In the genomic region with DNA sequence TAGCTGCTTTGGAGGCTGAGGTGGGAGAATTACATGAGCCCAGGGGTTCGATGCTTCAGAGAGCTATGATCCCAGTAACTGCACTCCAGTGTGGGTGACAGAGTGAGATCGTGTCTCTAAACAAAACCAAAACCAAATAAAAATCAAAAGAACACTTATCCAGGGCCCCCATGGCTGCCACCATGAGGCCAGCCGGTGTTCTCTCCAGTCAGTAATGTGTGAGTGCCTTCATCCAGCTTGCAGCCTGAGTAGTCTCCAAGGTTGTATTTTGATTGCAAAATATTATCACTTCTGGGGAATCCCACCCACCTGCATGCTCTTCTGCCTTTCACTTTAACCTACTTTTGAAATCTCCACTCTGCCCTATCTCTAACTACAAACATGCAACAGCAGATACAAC, we compare ENCODE assay signal across 15 cellular contexts.
DNase-seq lines count a peak whose midpoint lies in the region; ATAC-seq lines count a peak whose summit lies in the region.
"Had no signal": no experiment of that assay in that cellular context is flagged by ENCODE, and none has a peak within 500 bp of the region (broad histone marks: within the 10 kb centered on the region; RNA-seq: fewer than 3 reads in every experiment).

No MANE protein-coding gene starts in this region.

- DNase-seq in OCI-M1 (lab: John Stamatoyannopoulos, UW) (peak; percentile 28), dedifferentiated amniotic fluid mesenchymal stem cell (ENCODE audit: extremely low spot score) (peak; percentile 11), occipital lobe (lab: John Stamatoyannopoulos, UW) (no peak), NCI-H2227 (lab: John Stamatoyannopoulos, UW; ENCODE audit: unreplicated experiment) (no peak)
- DNase-seq: 8988T; ACHN; BE2C; C1 segment of cervical spinal cord; Caco-2; Calu3; CD4-positive, alpha-beta memory T cell; CD4-positive, CD25-positive, alpha-beta regulatory T cell; DMS79 treated with DMSO at 0.1 percent for 48 hours; GF-D8 had no signal

- no peak for ATAC-seq in HG02588 (IDR thresholded peaks at IDR 0.05; ENCODE audit: unreplicated experiment)

Comparison
In these comparisons a context has a peak if more than half of its experiments do, and no peak if none do; other contexts are left out.
1. DNase-seq: peak in OCI-M1 (single experiment) and dedifferentiated amniotic fluid mesenchymal stem cell (single experiment); none in occipital lobe (single experiment) and NCI-H2227 (single experiment).